ENCODE assay signal across 23 cellular contexts in the genomic region with DNA sequence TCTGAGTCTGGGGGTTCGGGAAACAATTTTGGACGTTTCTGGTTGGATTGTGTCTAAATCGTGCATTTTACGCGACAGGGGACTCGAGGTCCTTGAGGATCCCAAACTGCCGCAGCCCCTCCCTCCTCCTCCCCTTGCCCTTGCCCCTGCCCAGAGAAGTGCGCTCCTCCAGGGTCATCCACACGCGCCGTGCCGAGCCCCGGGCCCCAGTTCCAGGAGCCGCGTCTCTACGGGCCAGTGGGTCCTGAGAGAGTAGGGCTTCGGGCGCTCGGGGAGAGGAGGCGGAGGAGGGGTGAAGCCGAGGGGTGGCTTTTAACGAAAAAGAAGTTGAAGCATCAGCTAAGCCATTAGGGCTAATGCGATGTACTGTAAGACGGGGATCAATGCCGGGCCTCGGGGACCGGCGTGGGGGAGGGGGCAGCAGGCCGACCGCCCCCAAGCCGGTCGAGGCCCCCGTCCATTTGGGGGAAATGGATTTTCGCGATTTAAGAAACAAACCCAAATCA. TPM values are rescaled to one million over a fixed set of nuclear protein-coding genes. Genes with fewer than 3 reads are reported as not detected.
DNase-seq lines count a peak whose midpoint lies in the region; ATAC-seq and TF ChIP-seq lines count a peak whose summit lies in the region.
"Had no signal": no experiment of that assay in that cellular context is flagged by ENCODE, and none has a peak within 500 bp of the region (broad histone marks: within the 10 kb centered on the region; RNA-seq: fewer than 3 reads in every experiment).

No MANE protein-coding gene starts in this region.

- no peaks in the 10 kb centered on the region for H3K4me1 ChIP-seq in foreskin keratinocyte
- H3K4me1 ChIP-seq: gastrocnemius medialis had no signal

- peaks cover 82% of the 10 kb centered on the region for H3K27me3 Mint-ChIP-seq in activated T-cell treated with anti-CD3 and anti-CD28 coated beads, Interleukin-2, amount 50 U/mL, for 24 hours
- H3K27me3 Mint-ChIP-seq in activated T-cell treated with anti-CD3 and anti-CD28 coated beads, Interleukin-2, amount 50 U/mL, for 4 hours (ENCODE audit: low read depth) = peaks cover 71% of the 10 kb centered on the region
- H3K27me3 Mint-ChIP-seq in WTC11 (ENCODE audit: low read depth) = peaks cover 99% of the 10 kb centered on the region
- peaks cover 59 to 81% of the 10 kb centered on the region in 2 donors for H3K27me3 Mint-ChIP-seq in stimulated activated naive B cell treated with anti-CD40 and anti-IgM and Interleukin-4, amounts not matched to agents 10 μg/mL and 1 μg/mL and 100 μg/mL, for 72 hours

- no peaks in the 10 kb centered on the region for H3K36me3 Mint-ChIP-seq in activated T-cell treated with anti-CD3 and anti-CD28 coated beads, Interleukin-2, amount 50 U/mL, for 24 hours (ENCODE audit: low read depth)
- H3K36me3 Mint-ChIP-seq in activated T-cell treated with anti-CD3 and anti-CD28 coated beads, Interleukin-2, amount 50 U/mL, for 4 hours (ENCODE audit: insufficient read depth) = no peaks in the 10 kb centered on the region
- no peaks in the 10 kb centered on the region for H3K36me3 Mint-ChIP-seq in WTC11
- peaks cover 6 to 8% of the 10 kb centered on the region in 2 donors for H3K36me3 Mint-ChIP-seq in stimulated activated naive B cell treated with anti-CD40 and anti-IgM and Interleukin-4, amounts not matched to agents 10 μg/mL and 1 μg/mL and 100 μg/mL, for 72 hours

- H3K27me3 ChIP-seq in foreskin keratinocyte = peaks cover 83% of the 10 kb centered on the region

- no peak for ATAC-seq in activated T-cell treated with anti-CD3 and anti-CD28 coated beads, Interleukin-2, amount 50 U/mL, for 4 hours
- ATAC-seq in WTC11 (no peak), HG03432 (IDR thresholded peaks at IDR 0.05; ENCODE audit: unreplicated experiment) (no peak), foreskin keratinocyte (no peak)
- ATAC-seq in stimulated activated naive B cell treated with anti-CD40 and anti-IgM and Interleukin-4, amounts not matched to agents 10 μg/mL and 1 μg/mL and 100 μg/mL, for 72 hours (replicated peaks) = no peak
- ATAC-seq: gastrocnemius medialis, SK-N-SH treated with all-trans-retinoic acid at 6 μM for 48 hours had no signal

- peak overlapping the region; percentile 47 for H3K4me3 ChIP-seq in iPS-18c (ENCODE audit: insufficient read depth, low read depth, low read length)
- H3K4me3 ChIP-seq: gastrocnemius medialis had no signal

- CTCF ChIA-PET in WTC11 (lab: Charles Lee) = interaction anchor here (0.5 to 7.6 kb wide), 14 partner anchors 10 to 251 kb away, joined by 3 to 97 read pairs (median 4); partner anchors contain the start of gene HMX1

- POLR2A ChIA-PET in WTC11 (lab: Charles Lee) = interaction anchor here (1.6 kb wide), 1 partner anchor 34 kb away, joined by 6 read pairs; no protein-coding TSS in a partner anchor

- peaks cover 6% of the 10 kb centered on the region for H3K4me1 Mint-ChIP-seq in activated T-cell treated with anti-CD3 and anti-CD28 coated beads, Interleukin-2, amount 50 U/mL, for 24 hours (ENCODE audit: low read depth)
- peaks cover 2% of the 10 kb centered on the region for H3K4me1 Mint-ChIP-seq in activated T-cell treated with anti-CD3 and anti-CD28 coated beads, Interleukin-2, amount 50 U/mL, for 4 hours (ENCODE audit: low read depth)
- peaks cover 35% of the 10 kb centered on the region for H3K4me1 Mint-ChIP-seq in WTC11
- H3K4me1 Mint-ChIP-seq in stimulated activated naive B cell treated with anti-CD40 and anti-IgM and Interleukin-4, amounts not matched to agents 10 μg/mL and 1 μg/mL and 100 μg/mL, for 72 hours = peaks cover 11 to 35% of the 10 kb centered on the region in 2 donors

- H3K27ac Mint-ChIP-seq in activated T-cell treated with anti-CD3 and anti-CD28 coated beads, Interleukin-2, amount 50 U/mL, for 24 hours = no peak overlapping the region
- no peak overlapping the region for H3K27ac Mint-ChIP-seq in WTC11
- H3K27ac Mint-ChIP-seq in stimulated activated naive B cell treated with anti-CD40 and anti-IgM and Interleukin-4, amounts not matched to agents 10 μg/mL and 1 μg/mL and 100 μg/mL, for 72 hours = peak overlapping the region; percentile 89
- H3K27ac Mint-ChIP-seq: activated CD4-positive, alpha-beta memory T cell treated with anti-CD3 and anti-CD28 coated beads, Interleukin-2, amount 10 ng/mL, durations not matched to agents 7 days and 5 days had no signal

- H3K27ac ChIP-seq in foreskin keratinocyte = no peak overlapping the region
- H3K27ac ChIP-seq: adrenal gland, gastrocnemius medialis, tibial artery had no signal

- peak overlapping the region; percentile 20 for H3K4me3 Mint-ChIP-seq in activated T-cell treated with anti-CD3 and anti-CD28 coated beads, Interleukin-2, amount 50 U/mL, for 24 hours
- no peak overlapping the region for H3K4me3 Mint-ChIP-seq in activated T-cell treated with anti-CD3 and anti-CD28 coated beads, Interleukin-2, amount 50 U/mL, for 4 hours
- peak overlapping the region; percentile 64 for H3K4me3 Mint-ChIP-seq in WTC11
- H3K4me3 Mint-ChIP-seq in stimulated activated naive B cell treated with anti-CD40 and anti-IgM and Interleukin-4, amounts not matched to agents 10 μg/mL and 1 μg/mL and 100 μg/mL, for 72 hours = peak overlapping the region in 1 of 2 donors; percentile 64
- H3K4me3 Mint-ChIP-seq: activated CD4-positive, alpha-beta memory T cell treated with anti-CD3 and anti-CD28 coated beads, Interleukin-2, amount 10 ng/mL, durations not matched to agents 7 days and 5 days had no signal

- H3K9me3 ChIP-seq in iPS-18c (ENCODE audit: control insufficient read depth, insufficient read depth, low read length) = peaks cover 2% of the 10 kb centered on the region
- H3K9me3 ChIP-seq: adrenal gland, gastrocnemius medialis had no signal

- DNase-seq in activated T-cell treated with anti-CD3 and anti-CD28 coated beads, Interleukin-2, amount 50 U/mL, for 24 hours = no peak
- no peak for DNase-seq in activated T-cell treated with anti-CD3 and anti-CD28 coated beads, Interleukin-2, amount 50 U/mL, for 4 hours
- DNase-seq in WTC11 (ENCODE audit: low spot score) = no peak
- DNase-seq in stimulated activated naive B cell treated with anti-CD40 and anti-IgM and Interleukin-4, amounts not matched to agents 10 μg/mL and 1 μg/mL and 100 μg/mL, for 72 hours = no peak
- DNase-seq in foreskin keratinocyte = no peak
- no peak for DNase-seq in NCI-H82 treated with DMSO at 0.1 percent for 48 hours (lab: John Stamatoyannopoulos, UW; ENCODE audit: unreplicated experiment)
- DNase-seq: 8988T; activated CD4-positive, alpha-beta memory T cell treated with anti-CD3 and anti-CD28 coated beads, Interleukin-2, amount 10 ng/mL, durations not matched to agents 7 days and 5 days; adrenal gland; DMS79; gastrocnemius medialis; islet precursor cell; KG1; NCI-H1092; NCI-H748 treated with DMSO at 0.1 percent for 48 hours; stimulated activated CD4-positive, alpha-beta T cell treated with anti-CD3 and anti-CD28 coated beads, Interleukin-2, amount 100 ng/mL, for 48 hours; tibial artery had no signal

- TF ChIP-seq CTCF in WTC11 (IDR thresholded peaks at IDR 0.05) = no peak
- TF ChIP-seq CTCF in foreskin keratinocyte (conservative IDR thresholded peaks at IDR 0.05) = no peak

- peaks cover 3% of the 10 kb centered on the region for H3K9me3 Mint-ChIP-seq in activated T-cell treated with anti-CD3 and anti-CD28 coated beads, Interleukin-2, amount 50 U/mL, for 24 hours
- H3K9me3 Mint-ChIP-seq in activated T-cell treated with anti-CD3 and anti-CD28 coated beads, Interleukin-2, amount 50 U/mL, for 4 hours = no peaks in the 10 kb centered on the region
- no peaks in the 10 kb centered on the region for H3K9me3 Mint-ChIP-seq in WTC11
- H3K9me3 Mint-ChIP-seq in stimulated activated naive B cell treated with anti-CD40 and anti-IgM and Interleukin-4, amounts not matched to agents 10 μg/mL and 1 μg/mL and 100 μg/mL, for 72 hours = peaks cover 0 to 4% of the 10 kb centered on the region in 2 donors
- H3K9me3 Mint-ChIP-seq: activated CD4-positive, alpha-beta memory T cell treated with anti-CD3 and anti-CD28 coated beads, Interleukin-2, amount 10 ng/mL, durations not matched to agents 7 days and 5 days; activated T-helper 2 cell treated with anti-CD3 and anti-CD28 coated beads, Interferon-gamma antibody, Interleukin-2, Interleukin-4, amounts not matched to agents 10 μg/mL and 5 μg/mL and 100 μg/mL, durations not matched to agents 14 hours and 24 hours and 36 hours had no signal

TF ChIP-seq in WTC11, 78 proteins besides CTCF, POLR2A, EP300 and RAD21 (continues in another document):
- TF ChIP-seq PRRX2 (CRISPR knock-in tag; IDR thresholded peaks at IDR 0.05) (no peak), RORB (CRISPR knock-in tag; IDR thresholded peaks at IDR 0.05) (no peak), NR3C1 (CRISPR knock-in tag; conservative IDR thresholded peaks at IDR 0.05; ENCODE audit: low read depth) (no peak)
- TF ChIP-seq, protein P1, sequence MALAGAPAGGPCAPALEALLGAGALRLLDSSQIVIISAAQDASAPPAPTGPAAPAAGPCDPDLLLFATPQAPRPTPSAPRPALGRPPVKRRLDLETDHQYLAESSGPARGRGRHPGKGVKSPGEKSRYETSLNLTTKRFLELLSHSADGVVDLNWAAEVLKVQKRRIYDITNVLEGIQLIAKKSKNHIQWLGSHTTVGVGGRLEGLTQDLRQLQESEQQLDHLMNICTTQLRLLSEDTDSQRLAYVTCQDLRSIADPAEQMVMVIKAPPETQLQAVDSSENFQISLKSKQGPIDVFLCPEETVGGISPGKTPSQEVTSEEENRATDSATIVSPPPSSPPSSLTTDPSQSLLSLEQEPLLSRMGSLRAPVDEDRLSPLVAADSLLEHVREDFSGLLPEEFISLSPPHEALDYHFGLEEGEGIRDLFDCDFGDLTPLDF (CRISPR knock-in tag; IDR thresholded peaks at IDR 0.05) = no peak

RNA-seq across cellular contexts. Expression of gene HMX1, which starts 13.9 kb away (rescaled TPM):
- not detected for total RNA-seq in activated T-cell treated with anti-CD3 and anti-CD28 coated beads, Interleukin-2, amount 50 U/mL, for 4 hours
- 6.9 to 10.0 TPM (median 7.8 TPM) in 3 replicates for total RNA-seq in WTC11 (2021)
- not detected in 2 replicates for total RNA-seq in foreskin keratinocyte
- polyA plus RNA-seq in foreskin keratinocyte = not detected in 2 replicates
- total RNA-seq: activated CD4-positive, alpha-beta memory T cell treated with anti-CD3 and anti-CD28 coated beads, Interleukin-2, amount 10 ng/mL, durations not matched to agents 7 days and 5 days; activated T-helper 2 cell treated with anti-CD3 and anti-CD28 coated beads, Interferon-gamma antibody, Interleukin-2, Interleukin-4, amounts not matched to agents 10 μg/mL and 5 μg/mL and 100 μg/mL, durations not matched to agents 14 hours and 24 hours and 36 hours; adrenal gland; gastrocnemius medialis; mesenteric fat pad; omental fat pad had no signal
- polyA plus RNA-seq: adrenal gland had no signal
